Comparison of ENCODE assay signal across 7 cellular contexts in the genomic region with DNA sequence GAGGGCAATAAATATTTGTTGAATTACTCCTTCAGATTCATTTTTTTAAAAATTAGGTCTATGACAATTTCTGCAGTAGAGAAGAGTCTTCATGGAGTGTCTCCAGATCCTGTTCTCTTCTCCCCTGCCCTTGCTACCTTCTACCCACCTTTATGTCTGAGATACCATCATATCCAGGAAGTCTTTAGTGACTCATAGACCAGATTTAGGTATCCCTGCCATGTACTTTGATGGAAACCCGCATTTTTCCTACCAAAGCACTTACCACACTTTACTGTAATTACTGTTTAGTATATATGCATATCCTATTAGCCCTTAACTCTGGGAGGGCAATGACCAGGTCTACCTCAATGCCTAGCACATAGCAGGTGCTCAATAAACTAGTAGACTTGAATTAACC.
"Had no signal": no experiment of that assay in that cellular context is flagged by ENCODE, and none has a peak within 500 bp of the region (broad histone marks: within the 10 kb centered on the region; RNA-seq: fewer than 3 reads in every experiment).

No MANE protein-coding gene starts in this region.

- DNase-seq: IMR-90, KBM-7, KG1 had no signal

- H3K4me3 ChIP-seq: K562 had no signal

- H3K27ac Mint-ChIP-seq: IgD-negative memory B cell had no signal

- H3K4me3 Mint-ChIP-seq: IgD-negative memory B cell had no signal

- ATAC-seq: HepG2, K562 had no signal

- H3K27ac ChIP-seq: HL-60 had no signal

- H3K27me3 Mint-ChIP-seq: IgD-negative memory B cell had no signal
